In the genomic region with DNA sequence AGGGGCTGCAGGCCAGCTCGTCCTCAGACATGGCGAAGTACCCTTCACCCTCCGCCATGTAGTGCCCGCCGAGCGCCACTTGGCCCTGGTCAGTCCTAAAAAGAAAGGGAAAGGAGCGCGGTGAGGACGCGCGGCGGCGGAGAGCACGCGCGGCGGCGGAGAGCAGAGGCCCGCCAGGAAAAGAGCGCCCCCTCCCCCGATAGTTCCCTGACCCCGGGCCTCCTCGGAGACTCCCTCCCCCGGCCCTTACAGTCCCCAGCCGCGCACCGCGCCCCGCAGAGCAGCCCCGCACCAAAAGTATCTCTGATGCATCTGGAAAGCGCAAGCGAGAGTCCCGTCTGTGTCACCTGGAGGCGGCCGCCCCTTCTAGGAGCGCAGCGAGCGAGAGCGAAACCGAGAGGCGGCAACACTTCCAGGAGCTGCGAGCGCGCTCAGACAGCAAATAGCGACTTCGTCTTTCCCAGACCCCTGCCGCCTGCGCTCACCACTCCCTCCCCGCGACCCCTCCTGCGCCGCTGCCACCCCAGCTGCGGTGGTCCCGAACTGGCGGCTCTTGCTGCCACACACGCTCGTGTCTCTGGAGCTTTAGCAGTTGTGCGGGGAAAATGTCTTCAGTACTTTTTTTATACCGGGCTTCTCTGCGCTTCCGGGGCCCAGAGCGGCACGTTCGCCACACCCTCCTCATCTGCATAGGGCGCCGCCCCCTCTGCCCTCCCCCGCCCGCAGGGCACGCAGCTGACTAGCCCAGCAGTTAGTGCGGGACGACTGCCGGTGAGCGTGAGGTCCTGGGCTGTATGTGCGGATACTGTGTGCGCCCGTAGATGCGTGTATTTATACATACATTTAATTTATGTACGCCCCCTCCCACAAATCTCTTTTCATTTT, we compare ENCODE assay signal across 1 cellular context.
TF ChIP-seq lines count a peak whose summit lies in the region.

TENT5A (minus strand) TSS at position 598 of the 885 bp plus-strand sequence; CDS start at position 58, 540 bp downstream.

TF ChIP-seq in HepG2, 621 proteins besides CTCF, POLR2A, EP300 and RAD21 (continued from another document and continues in another):
- TF ChIP-seq, protein P1, sequence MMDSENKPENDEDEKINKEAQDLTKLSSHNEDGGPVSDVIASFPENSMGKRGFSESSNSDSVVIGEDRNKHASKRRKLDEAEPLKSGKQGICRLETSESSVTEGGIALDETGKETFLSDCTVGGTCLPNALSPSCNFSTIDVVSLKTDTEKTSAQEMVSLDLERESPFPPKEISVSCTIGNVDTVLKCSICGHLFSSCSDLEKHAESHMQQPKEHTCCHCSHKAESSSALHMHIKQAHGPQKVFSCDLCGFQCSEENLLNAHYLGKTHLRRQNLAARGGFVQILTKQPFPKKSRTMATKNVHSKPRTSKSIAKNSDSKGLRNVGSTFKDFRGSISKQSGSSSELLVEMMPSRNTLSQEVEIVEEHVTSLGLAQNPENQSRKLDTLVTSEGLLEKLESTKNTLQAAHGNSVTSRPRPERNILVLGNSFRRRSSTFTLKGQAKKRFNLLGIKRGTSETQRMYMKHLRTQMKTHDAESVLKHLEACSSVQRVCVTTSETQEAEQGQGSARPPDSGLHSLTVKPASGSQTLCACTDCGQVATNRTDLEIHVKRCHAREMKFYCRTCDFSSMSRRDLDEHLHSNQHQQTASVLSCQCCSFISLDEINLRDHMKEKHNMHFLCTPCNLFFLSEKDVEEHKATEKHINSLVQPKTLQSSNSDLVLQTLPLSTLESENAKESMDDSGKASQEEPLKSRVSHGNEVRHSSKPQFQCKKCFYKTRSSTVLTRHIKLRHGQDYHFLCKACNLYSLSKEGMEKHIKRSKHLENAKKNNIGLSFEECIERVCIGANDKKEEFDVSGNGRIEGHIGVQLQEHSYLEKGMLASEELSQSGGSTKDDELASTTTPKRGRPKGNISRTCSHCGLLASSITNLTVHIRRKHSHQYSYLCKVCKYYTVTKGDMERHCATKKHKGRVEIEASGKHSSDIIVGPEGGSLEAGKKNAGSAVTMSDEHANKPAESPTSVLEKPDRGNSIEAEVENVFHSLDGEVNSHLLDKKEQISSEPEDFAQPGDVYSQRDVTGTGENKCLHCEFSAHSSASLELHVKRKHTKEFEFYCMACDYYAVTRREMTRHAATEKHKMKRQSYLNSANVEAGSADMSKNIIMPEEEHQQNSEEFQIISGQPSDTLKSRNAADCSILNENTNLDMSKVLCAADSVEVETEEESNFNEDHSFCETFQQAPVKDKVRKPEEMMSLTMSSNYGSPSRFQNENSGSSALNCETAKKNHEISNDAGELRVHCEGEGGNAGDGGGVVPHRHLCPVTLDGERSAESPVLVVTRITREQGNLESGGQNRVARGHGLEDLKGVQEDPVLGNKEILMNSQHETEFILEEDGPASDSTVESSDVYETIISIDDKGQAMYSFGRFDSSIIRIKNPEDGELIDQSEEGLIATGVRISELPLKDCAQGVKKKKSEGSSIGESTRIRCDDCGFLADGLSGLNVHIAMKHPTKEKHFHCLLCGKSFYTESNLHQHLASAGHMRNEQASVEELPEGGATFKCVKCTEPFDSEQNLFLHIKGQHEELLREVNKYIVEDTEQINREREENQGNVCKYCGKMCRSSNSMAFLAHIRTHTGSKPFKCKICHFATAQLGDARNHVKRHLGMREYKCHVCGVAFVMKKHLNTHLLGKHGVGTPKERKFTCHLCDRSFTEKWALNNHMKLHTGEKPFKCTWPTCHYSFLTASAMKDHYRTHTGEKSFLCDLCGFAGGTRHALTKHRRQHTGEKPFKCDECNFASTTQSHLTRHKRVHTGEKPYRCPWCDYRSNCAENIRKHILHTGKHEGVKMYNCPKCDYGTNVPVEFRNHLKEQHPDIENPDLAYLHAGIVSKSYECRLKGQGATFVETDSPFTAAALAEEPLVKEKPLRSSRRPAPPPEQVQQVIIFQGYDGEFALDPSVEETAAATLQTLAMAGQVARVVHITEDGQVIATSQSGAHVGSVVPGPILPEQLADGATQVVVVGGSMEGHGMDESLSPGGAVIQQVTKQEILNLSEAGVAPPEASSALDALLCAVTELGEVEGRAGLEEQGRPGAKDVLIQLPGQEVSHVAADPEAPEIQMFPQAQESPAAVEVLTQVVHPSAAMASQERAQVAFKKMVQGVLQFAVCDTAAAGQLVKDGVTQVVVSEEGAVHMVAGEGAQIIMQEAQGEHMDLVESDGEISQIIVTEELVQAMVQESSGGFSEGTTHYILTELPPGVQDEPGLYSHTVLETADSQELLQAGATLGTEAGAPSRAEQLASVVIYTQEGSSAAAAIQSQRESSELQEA (CRISPR knock-in tag; IDR thresholded peaks at IDR 0.05; ENCODE audit: not compliant biosample characterization) = no peak
- 0 out of 2 replicates have a peak, but pooled peaks have one; percentile 46 for TF ChIP-seq NFATC3 (CRISPR knock-in tag; IDR thresholded peaks at IDR 0.05)
- peak; percentile 42; the same call in 1 of the 2 replicates for TF ChIP-seq PRDM15 (CRISPR knock-in tag; IDR thresholded peaks at IDR 0.05)
- TF ChIP-seq GLMP (CRISPR knock-in tag; IDR thresholded peaks at IDR 0.05; ENCODE audit: borderline replicate concordance) = no peak
- peak; percentile 43 for TF ChIP-seq MYC (CRISPR knock-in tag; IDR thresholded peaks at IDR 0.05; ENCODE audit: borderline replicate concordance)
- TF ChIP-seq, protein P2, sequence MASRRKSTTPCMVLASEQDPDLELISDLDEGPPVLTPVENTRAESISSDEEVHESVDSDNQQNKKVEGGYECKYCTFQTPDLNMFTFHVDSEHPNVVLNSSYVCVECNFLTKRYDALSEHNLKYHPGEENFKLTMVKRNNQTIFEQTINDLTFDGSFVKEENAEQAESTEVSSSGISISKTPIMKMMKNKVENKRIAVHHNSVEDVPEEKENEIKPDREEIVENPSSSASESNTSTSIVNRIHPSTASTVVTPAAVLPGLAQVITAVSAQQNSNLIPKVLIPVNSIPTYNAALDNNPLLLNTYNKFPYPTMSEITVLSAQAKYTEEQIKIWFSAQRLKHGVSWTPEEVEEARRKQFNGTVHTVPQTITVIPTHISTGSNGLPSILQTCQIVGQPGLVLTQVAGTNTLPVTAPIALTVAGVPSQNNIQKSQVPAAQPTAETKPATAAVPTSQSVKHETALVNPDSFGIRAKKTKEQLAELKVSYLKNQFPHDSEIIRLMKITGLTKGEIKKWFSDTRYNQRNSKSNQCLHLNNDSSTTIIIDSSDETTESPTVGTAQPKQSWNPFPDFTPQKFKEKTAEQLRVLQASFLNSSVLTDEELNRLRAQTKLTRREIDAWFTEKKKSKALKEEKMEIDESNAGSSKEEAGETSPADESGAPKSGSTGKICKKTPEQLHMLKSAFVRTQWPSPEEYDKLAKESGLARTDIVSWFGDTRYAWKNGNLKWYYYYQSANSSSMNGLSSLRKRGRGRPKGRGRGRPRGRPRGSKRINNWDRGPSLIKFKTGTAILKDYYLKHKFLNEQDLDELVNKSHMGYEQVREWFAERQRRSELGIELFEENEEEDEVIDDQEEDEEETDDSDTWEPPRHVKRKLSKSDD (CRISPR knock-in tag; IDR thresholded peaks at IDR 0.05; ENCODE audit: low read depth) = no peak
- TF ChIP-seq ZNF83 (CRISPR knock-in tag; IDR thresholded peaks at IDR 0.05; ENCODE audit: borderline replicate concordance) = no peak
- 0 out of 2 replicates have a peak, but pooled peaks have one; percentile 64 for TF ChIP-seq PHF21A (CRISPR knock-in tag; IDR thresholded peaks at IDR 0.05)
- TF ChIP-seq, protein P3, sequence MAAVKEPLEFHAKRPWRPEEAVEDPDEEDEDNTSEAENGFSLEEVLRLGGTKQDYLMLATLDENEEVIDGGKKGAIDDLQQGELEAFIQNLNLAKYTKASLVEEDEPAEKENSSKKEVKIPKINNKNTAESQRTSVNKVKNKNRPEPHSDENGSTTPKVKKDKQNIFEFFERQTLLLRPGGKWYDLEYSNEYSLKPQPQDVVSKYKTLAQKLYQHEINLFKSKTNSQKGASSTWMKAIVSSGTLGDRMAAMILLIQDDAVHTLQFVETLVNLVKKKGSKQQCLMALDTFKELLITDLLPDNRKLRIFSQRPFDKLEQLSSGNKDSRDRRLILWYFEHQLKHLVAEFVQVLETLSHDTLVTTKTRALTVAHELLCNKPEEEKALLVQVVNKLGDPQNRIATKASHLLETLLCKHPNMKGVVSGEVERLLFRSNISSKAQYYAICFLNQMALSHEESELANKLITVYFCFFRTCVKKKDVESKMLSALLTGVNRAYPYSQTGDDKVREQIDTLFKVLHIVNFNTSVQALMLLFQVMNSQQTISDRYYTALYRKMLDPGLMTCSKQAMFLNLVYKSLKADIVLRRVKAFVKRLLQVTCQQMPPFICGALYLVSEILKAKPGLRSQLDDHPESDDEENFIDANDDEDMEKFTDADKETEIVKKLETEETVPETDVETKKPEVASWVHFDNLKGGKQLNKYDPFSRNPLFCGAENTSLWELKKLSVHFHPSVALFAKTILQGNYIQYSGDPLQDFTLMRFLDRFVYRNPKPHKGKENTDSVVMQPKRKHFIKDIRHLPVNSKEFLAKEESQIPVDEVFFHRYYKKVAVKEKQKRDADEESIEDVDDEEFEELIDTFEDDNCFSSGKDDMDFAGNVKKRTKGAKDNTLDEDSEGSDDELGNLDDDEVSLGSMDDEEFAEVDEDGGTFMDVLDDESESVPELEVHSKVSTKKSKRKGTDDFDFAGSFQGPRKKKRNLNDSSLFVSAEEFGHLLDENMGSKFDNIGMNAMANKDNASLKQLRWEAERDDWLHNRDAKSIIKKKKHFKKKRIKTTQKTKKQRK (IDR thresholded peaks at IDR 0.05; ENCODE audit: low read length) = no peak
- no peak for TF ChIP-seq DZIP1 (CRISPR knock-in tag; IDR thresholded peaks at IDR 0.05)
- TF ChIP-seq THAP11 (CRISPR knock-in tag; IDR thresholded peaks at IDR 0.05) = no peak; the same call in 1 of the 2 replicates
- no peak for TF ChIP-seq STAT6 (CRISPR knock-in tag; IDR thresholded peaks at IDR 0.05; ENCODE audit: borderline replicate concordance)
- TF ChIP-seq ZSCAN22 (CRISPR knock-in tag; IDR thresholded peaks at IDR 0.05) = no peak
- TF ChIP-seq ATRX (CRISPR knock-in tag; IDR thresholded peaks at IDR 0.05; ENCODE audit: borderline replicate concordance) = no peak
- no peak for TF ChIP-seq ZNF17 (CRISPR knock-in tag; IDR thresholded peaks at IDR 0.05)
- TF ChIP-seq ZBTB21 (CRISPR knock-in tag; IDR thresholded peaks at IDR 0.05) = no peak
- no peak; the same call in 1 of the 2 replicates for TF ChIP-seq IRF2 (CRISPR knock-in tag; IDR thresholded peaks at IDR 0.05)
